ENCODE assay signal across 8 cellular contexts in genomic region chr15:38670142-38671002, GRCh38.
DNase-seq lines count a peak whose midpoint lies in the region; ATAC-seq and TF ChIP-seq lines count a peak whose summit lies in the region.

No MANE protein-coding gene starts in this region.

- peak overlapping the region; percentile 21 for H3K4me3 Mint-ChIP-seq in activated CD8-positive, alpha-beta T cell treated with anti-CD3 and anti-CD28 coated beads, Interleukin-2, amount 10 ng/mL, durations not matched to agents 7 days and 5 days

- peaks cover 9% of the 10 kb centered on the region for H3K9me3 Mint-ChIP-seq in activated CD8-positive, alpha-beta T cell treated with anti-CD3 and anti-CD28 coated beads, Interleukin-2, amount 10 ng/mL, durations not matched to agents 7 days and 5 days (ENCODE audit: insufficient read depth)

- H3K27ac Mint-ChIP-seq in activated CD8-positive, alpha-beta T cell treated with anti-CD3 and anti-CD28 coated beads, Interleukin-2, amount 10 ng/mL, durations not matched to agents 7 days and 5 days: peak overlapping the region; percentile 91

- TF ChIP-seq POLR2A in GM19099 (IDR thresholded peaks at IDR 0.05; ENCODE audit: extremely low read depth, insufficient read length, low read depth): peak; percentile 31

- peak; percentile 84 for DNase-seq in activated CD8-positive, alpha-beta T cell treated with anti-CD3 and anti-CD28 coated beads, Interleukin-2, amount 10 ng/mL, durations not matched to agents 7 days and 5 days
- DNase-seq in stimulated activated CD4-positive, alpha-beta T cell treated with anti-CD3 and anti-CD28 coated beads, Interleukin-1b, Interleukin-23, amount 100 ng/mL, for 48 hours: peak; percentile 74
- DNase-seq in COLO668 (lab: John Stamatoyannopoulos, UW; ENCODE audit: unreplicated experiment): no peak
- DNase-seq in C1 segment of cervical spinal cord (lab: John Stamatoyannopoulos, UW): no peak
- DNase-seq in NCI-H2107 treated with DMSO at 0.1 percent for 48 hours (lab: John Stamatoyannopoulos, UW; ENCODE audit: unreplicated experiment): no peak

- peaks cover 34% of the 10 kb centered on the region for H3K36me3 Mint-ChIP-seq in activated CD8-positive, alpha-beta T cell treated with anti-CD3 and anti-CD28 coated beads, Interleukin-2, amount 10 ng/mL, durations not matched to agents 7 days and 5 days (ENCODE audit: low read depth)

- H3K27me3 Mint-ChIP-seq in activated CD8-positive, alpha-beta T cell treated with anti-CD3 and anti-CD28 coated beads, Interleukin-2, amount 10 ng/mL, durations not matched to agents 7 days and 5 days (ENCODE audit: low read depth): no peaks in the 10 kb centered on the region

- H3K4me1 Mint-ChIP-seq in activated CD8-positive, alpha-beta T cell treated with anti-CD3 and anti-CD28 coated beads, Interleukin-2, amount 10 ng/mL, durations not matched to agents 7 days and 5 days (ENCODE audit: low read depth): peaks cover 95% of the 10 kb centered on the region

- CTCF ChIA-PET in activated CD8-positive, alpha-beta T cell treated with anti-CD3 and anti-CD28 coated beads, Interleukin-2, amount 10 ng/mL, durations not matched to agents 7 days and 5 days (lab: Charles Lee): interaction anchor here (1.0 to 31.2 kb wide), 8 partner anchors 10 to 181 kb away, joined by 3 to 803 read pairs (median 4); partner anchors contain the start of gene RASGRP1

- POLR2A ChIA-PET in activated CD8-positive, alpha-beta T cell treated with anti-CD3 and anti-CD28 coated beads, Interleukin-2, amount 10 ng/mL, durations not matched to agents 7 days and 5 days (lab: Charles Lee): interaction anchor here (1.3 to 11.4 kb wide), 8 partner anchors 10 to 216 kb away, joined by 3 to 164 read pairs (median 44); partner anchors contain the start of gene RASGRP1

- ATAC-seq in HG03095 (IDR thresholded peaks at IDR 0.05; ENCODE audit: unreplicated experiment): peak; percentile 41
- peak; percentile 62 for ATAC-seq in activated CD8-positive, alpha-beta T cell treated with anti-CD3 and anti-CD28 coated beads, Interleukin-2, amount 10 ng/mL, durations not matched to agents 7 days and 5 days
- no peak for ATAC-seq in HG03565 (IDR thresholded peaks at IDR 0.05; ENCODE audit: unreplicated experiment)

Comparison
In these comparisons a context has a peak if more than half of its experiments do, and no peak if none do; other contexts are left out.
1. DNase-seq: peak in activated CD8-positive, alpha-beta T cell treated with anti-CD3 and anti-CD28 coated beads, Interleukin-2, amount 10 ng/mL, durations not matched to agents 7 days and 5 days (single experiment) and stimulated activated CD4-positive, alpha-beta T cell treated with anti-CD3 and anti-CD28 coated beads, Interleukin-1b, Interleukin-23, amount 100 ng/mL, for 48 hours (single experiment); none in COLO668 (single experiment), C1 segment of cervical spinal cord (0 of 14) and NCI-H2107 treated with DMSO at 0.1 percent for 48 hours (single experiment).